In the genomic region with DNA sequence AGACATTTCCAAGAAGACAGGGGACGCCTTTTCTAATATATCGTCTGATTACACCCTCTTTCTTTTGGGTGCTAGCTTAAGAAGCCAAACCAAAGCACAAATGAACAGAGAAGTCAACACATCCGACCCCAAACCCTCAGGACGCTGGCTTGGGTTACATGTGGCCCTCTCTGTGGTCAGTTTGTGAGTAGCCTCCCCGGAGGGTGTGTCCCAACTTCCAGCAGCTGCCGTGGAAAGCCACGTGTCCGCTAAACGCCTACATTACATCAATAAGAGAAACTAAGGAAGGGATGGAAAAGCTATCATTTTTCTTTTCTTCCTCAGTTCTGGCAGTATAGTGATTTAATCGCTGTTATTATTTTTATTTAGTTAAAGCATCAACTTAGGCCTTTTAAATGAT, we compare ENCODE assay signal across 8 cellular contexts. TPM values are rescaled to one million over a fixed set of nuclear protein-coding genes. Genes with fewer than 3 reads are reported as not detected.
DNase-seq lines count a peak whose midpoint lies in the region; ATAC-seq and TF ChIP-seq lines count a peak whose summit lies in the region.

No MANE protein-coding gene starts in this region.

- H3K9me3 ChIP-seq in spleen (no peaks in the 10 kb centered on the region), adrenal gland (replicated peaks in 1 of 3) (no peaks in the 10 kb centered on the region)
- no peaks in the 10 kb centered on the region for H3K9me3 ChIP-seq in effector memory CD4-positive, alpha-beta T cell (ENCODE audit: control insufficient read depth, low read length)

- H3K36me3 Mint-ChIP-seq in WTC11 = no peaks in the 10 kb centered on the region

- H3K9me3 Mint-ChIP-seq in WTC11 = no peaks in the 10 kb centered on the region

- no peak overlapping the region for H3K27ac ChIP-seq in spleen
- no peak overlapping the region for H3K27ac ChIP-seq in effector memory CD4-positive, alpha-beta T cell (ENCODE audit: insufficient read depth, low read length, poor library complexity, severe bottlenecking)
- H3K27ac ChIP-seq in adrenal gland = no peak overlapping the region

- no peak for TF ChIP-seq CTCF in WTC11 (IDR thresholded peaks at IDR 0.05)
- no peak for TF ChIP-seq CTCF in spleen (IDR thresholded peaks at IDR 0.05 in 8 of 11, conservative IDR thresholded peaks at IDR 0.05 in 3 of 11)
- TF ChIP-seq CTCF in adrenal gland (IDR thresholded peaks at IDR 0.05) = no peak

- ATAC-seq in WTC11 (no peak), left ventricle myocardium superior (no peak), GM19035 (IDR thresholded peaks at IDR 0.05; ENCODE audit: unreplicated experiment) (no peak)

- H3K4me3 ChIP-seq in spleen (peak overlapping the region in 6 of 8 donors; percentile 62 to 83 (median 68)), adrenal gland (peak overlapping the region in 1 of 4 donors; percentile 80)
- H3K4me3 ChIP-seq in effector memory CD4-positive, alpha-beta T cell (ENCODE audit: insufficient read depth, low read depth, low read length, poor library complexity, severe bottlenecking) = no peak overlapping the region

- no peak overlapping the region for H3K27ac Mint-ChIP-seq in WTC11

- H3K27me3 Mint-ChIP-seq in WTC11 (ENCODE audit: low read depth) = peaks cover 75% of the 10 kb centered on the region

- DNase-seq in NCI-H748 (lab: John Stamatoyannopoulos, UW; ENCODE audit: unreplicated experiment) (peak; percentile 31), NCI-H748 treated with DMSO at 0.1 percent for 48 hours (lab: John Stamatoyannopoulos, UW) (no peak), WTC11 (ENCODE audit: low spot score) (no peak), left ventricle myocardium superior (peak; percentile 31), spleen (no peak), adrenal gland (no peak)
- DNase-seq in effector memory CD4-positive, alpha-beta T cell = no peak

- CTCF ChIA-PET in WTC11 (lab: Charles Lee) = interaction anchor here (0.7 to 1.9 kb wide), 6 partner anchors 52 to 267 kb away, joined by 3 to 12 read pairs (median 4); no protein-coding TSS in a partner anchor

- intact Hi-C loops in left ventricle myocardium superior (cut with micrococcal nuclease) (no loop called here), spleen (cut with DNase I; ENCODE audit: low total_unique reads) (no loop called here), adrenal gland (cut with DNase I) (loop anchor here (10.0 kb wide), 2 partner anchors 129 to 279 kb away; no protein-coding TSS in a partner anchor)

- peak overlapping the region; percentile 74 for H3K4me3 Mint-ChIP-seq in WTC11

- POLR2A ChIA-PET in WTC11 (lab: Charles Lee) = interaction anchor here (1.0 kb wide), 1 partner anchor 40 kb away, joined by 3 read pairs; no protein-coding TSS in a partner anchor

- H3K4me1 ChIP-seq in spleen (peaks cover 25 to 61% (median 45%) of the 10 kb centered on the region in 6 donors), adrenal gland (replicated peaks in 1 of 2) (peaks cover 17 to 33% of the 10 kb centered on the region in 2 donors)
- H3K4me1 ChIP-seq in effector memory CD4-positive, alpha-beta T cell (ENCODE audit: control insufficient read depth, insufficient read depth, low read length, poor library complexity, severe bottlenecking) = peaks cover 21% of the 10 kb centered on the region

- H3K27me3 ChIP-seq in spleen (replicated peaks in 1 of 7) = peaks cover 4 to 84% (median 54%) of the 10 kb centered on the region in 7 donors
- H3K27me3 ChIP-seq in effector memory CD4-positive, alpha-beta T cell (replicated peaks; ENCODE audit: control insufficient read depth, insufficient read depth, low read length, poor library complexity, severe bottlenecking) = peaks cover 34% of the 10 kb centered on the region
- H3K27me3 ChIP-seq in adrenal gland = peaks cover 28% of the 10 kb centered on the region

- peaks cover 23% of the 10 kb centered on the region for H3K4me1 Mint-ChIP-seq in WTC11

- H3K36me3 ChIP-seq in spleen = no peaks in the 10 kb centered on the region
- no peaks in the 10 kb centered on the region for H3K36me3 ChIP-seq in effector memory CD4-positive, alpha-beta T cell (ENCODE audit: control insufficient read depth, insufficient read depth, low read length)
- H3K36me3 ChIP-seq in adrenal gland (replicated peaks in 1 of 2) = no peaks in the 10 kb centered on the region

- 26 to 33% (median 28%) methylated on average over 10 of the region's 10 CpGs for WGBS in spleen, 5 donors
- WGBS in adrenal gland, 4 donors = 32 to 38% (median 34%) methylated on average over 10 of the region's 10 CpGs

- no peak for TF ChIP-seq POLR2A in spleen (IDR thresholded peaks at IDR 0.05)
- TF ChIP-seq POLR2A in adrenal gland (IDR thresholded peaks at IDR 0.05) = no peak

TF ChIP-seq in WTC11, 78 proteins besides CTCF, POLR2A, EP300 and RAD21 (continues in another document):
- TF ChIP-seq, protein P1, sequence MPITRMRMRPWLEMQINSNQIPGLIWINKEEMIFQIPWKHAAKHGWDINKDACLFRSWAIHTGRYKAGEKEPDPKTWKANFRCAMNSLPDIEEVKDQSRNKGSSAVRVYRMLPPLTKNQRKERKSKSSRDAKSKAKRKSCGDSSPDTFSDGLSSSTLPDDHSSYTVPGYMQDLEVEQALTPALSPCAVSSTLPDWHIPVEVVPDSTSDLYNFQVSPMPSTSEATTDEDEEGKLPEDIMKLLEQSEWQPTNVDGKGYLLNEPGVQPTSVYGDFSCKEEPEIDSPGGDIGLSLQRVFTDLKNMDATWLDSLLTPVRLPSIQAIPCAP (CRISPR knock-in tag; IDR thresholded peaks at IDR 0.05) = no peak
- TF ChIP-seq, protein P2, sequence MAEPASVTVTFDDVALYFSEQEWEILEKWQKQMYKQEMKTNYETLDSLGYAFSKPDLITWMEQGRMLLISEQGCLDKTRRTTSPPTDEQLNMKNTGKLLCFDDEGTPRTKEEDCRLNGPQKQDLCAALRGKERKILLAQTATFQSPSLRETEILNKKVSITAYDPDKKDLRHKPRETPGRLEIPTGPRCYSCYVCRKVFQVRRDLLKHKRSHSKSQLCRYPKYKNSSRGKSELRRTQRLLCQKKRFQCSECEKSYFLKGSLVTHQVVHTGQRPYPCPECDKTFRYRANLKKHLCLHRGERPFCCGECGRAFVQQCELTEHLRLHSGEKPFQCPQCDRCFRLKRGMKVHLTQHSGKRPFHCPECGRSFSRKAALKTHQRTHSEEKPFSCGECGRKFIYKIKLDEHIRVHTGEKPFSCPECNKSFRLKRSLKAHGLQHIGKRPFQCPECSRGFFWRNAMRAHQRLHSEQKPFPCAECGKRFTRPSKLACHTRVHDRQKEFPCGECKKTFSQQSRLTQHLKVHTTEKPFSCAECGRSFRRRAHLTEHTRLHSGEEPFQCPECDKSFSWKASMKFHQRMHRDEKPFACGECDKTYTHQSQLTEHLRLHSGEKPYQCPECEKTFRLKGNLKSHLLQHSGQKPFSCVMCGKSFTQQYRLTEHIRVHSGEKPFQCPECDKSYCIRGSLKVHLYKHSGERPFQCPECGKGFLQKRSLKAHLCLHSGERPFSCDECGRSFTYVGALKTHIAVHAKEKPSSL (CRISPR knock-in tag; conservative IDR thresholded peaks at IDR 0.05) = no peak
- TF ChIP-seq ZNF219 (CRISPR knock-in tag; IDR thresholded peaks at IDR 0.05; ENCODE audit: borderline replicate concordance) (no peak), ZNF423 (CRISPR knock-in tag; IDR thresholded peaks at IDR 0.05) (no peak), NFE2L1 (CRISPR knock-in tag; IDR thresholded peaks at IDR 0.05) (no peak), ZNF138 (CRISPR knock-in tag; conservative IDR thresholded peaks at IDR 0.05) (no peak), ZBTB43 (CRISPR knock-in tag; IDR thresholded peaks at IDR 0.05) (no peak), HMGA2 (CRISPR knock-in tag; IDR thresholded peaks at IDR 0.05) (no peak), MXD4 (CRISPR knock-in tag; IDR thresholded peaks at IDR 0.05; ENCODE audit: borderline replicate concordance) (no peak), MYBL2 (CRISPR knock-in tag; IDR thresholded peaks at IDR 0.05) (no peak), ZNF671 (CRISPR knock-in tag; IDR thresholded peaks at IDR 0.05) (no peak), E2F5 (CRISPR knock-in tag; IDR thresholded peaks at IDR 0.05) (no peak), GTF2I (CRISPR knock-in tag; conservative IDR thresholded peaks at IDR 0.05) (no peak)
- TF ChIP-seq, protein P3, sequence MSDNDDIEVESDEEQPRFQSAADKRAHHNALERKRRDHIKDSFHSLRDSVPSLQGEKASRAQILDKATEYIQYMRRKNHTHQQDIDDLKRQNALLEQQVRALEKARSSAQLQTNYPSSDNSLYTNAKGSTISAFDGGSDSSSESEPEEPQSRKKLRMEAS (CRISPR knock-in tag; IDR thresholded peaks at IDR 0.05) = no peak
- TF ChIP-seq, protein P4, sequence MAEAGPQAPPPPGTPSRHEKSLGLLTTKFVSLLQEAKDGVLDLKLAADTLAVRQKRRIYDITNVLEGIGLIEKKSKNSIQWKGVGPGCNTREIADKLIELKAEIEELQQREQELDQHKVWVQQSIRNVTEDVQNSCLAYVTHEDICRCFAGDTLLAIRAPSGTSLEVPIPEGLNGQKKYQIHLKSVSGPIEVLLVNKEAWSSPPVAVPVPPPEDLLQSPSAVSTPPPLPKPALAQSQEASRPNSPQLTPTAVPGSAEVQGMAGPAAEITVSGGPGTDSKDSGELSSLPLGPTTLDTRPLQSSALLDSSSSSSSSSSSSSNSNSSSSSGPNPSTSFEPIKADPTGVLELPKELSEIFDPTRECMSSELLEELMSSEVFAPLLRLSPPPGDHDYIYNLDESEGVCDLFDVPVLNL (CRISPR knock-in tag; IDR thresholded peaks at IDR 0.05; ENCODE audit: borderline replicate concordance, low read depth) = no peak

RNA-seq across cellular contexts. Expression of gene BMP6, which starts 0.5 kb away (rescaled TPM):
- total RNA-seq in WTC11 (2021) = 1.0 to 1.2 TPM (median 1.1 TPM) in 3 replicates
- 2.7 TPM for total RNA-seq in left ventricle myocardium superior
- total RNA-seq in spleen = 1 to 10 TPM; 2.5 to 6.9 (median 5.9) TPM
- under 1 TPM; 0.58 to 0.80 (median 0.65) TPM for polyA plus RNA-seq in spleen
- 1 to 10 TPM; 1.7 to 6.3 (median 4.5) TPM for total RNA-seq in adrenal gland
- 1 to 10 TPM; 1.4 to 3.4 (median 2.6) TPM for polyA plus RNA-seq in adrenal gland

Comparison
In these comparisons a context has a peak if more than half of its experiments do, and no peak if none do; other contexts are left out.
1. DNase-seq: peak in NCI-H748 (single experiment) and left ventricle myocardium superior (single experiment); none in NCI-H748 treated with DMSO at 0.1 percent for 48 hours (single experiment), WTC11 (single experiment), spleen (single experiment), effector memory CD4-positive, alpha-beta T cell (0 of 3) and adrenal gland (0 of 7).
2. intact Hi-C loops: an anchor here in adrenal gland (10.0 kb wide); none called in left ventricle myocardium superior and spleen.